In genomic region chr1:241423541-241424479, GRCh38 we compare ENCODE assay signal across 8 cellular contexts.
DNase-seq lines count a peak whose midpoint lies in the region; ATAC-seq and TF ChIP-seq lines count a peak whose summit lies in the region.

No MANE protein-coding gene starts in this region.

- H3K27me3 Mint-ChIP-seq in brain: peaks cover 48% of the 10 kb centered on the region

- H3K4me3 ChIP-seq in BLaER1: peak overlapping the region; percentile 73

- 0 out of 2 replicates have a peak, but pooled peaks cover 4% of the 10 kb centered on the region for H3K4me1 ChIP-seq in BLaER1

- H3K36me3 ChIP-seq in BLaER1: no peaks in the 10 kb centered on the region

- H3K36me3 Mint-ChIP-seq in brain: no peaks in the 10 kb centered on the region

- ATAC-seq in GM18858 (IDR thresholded peaks at IDR 0.05; ENCODE audit: unreplicated experiment) (peak; percentile 93), HG02973 (IDR thresholded peaks at IDR 0.05; ENCODE audit: unreplicated experiment) (peak; percentile 91)

- peaks cover 22% of the 10 kb centered on the region; the same call in 1 of the 2 replicates for H3K27me3 ChIP-seq in BLaER1

- H3K4me2 ChIP-seq in BLaER1: peak overlapping the region; percentile 87

- H4K20me1 ChIP-seq in BLaER1: no peaks in the 10 kb centered on the region

- TF ChIP-seq CTCF in brain (conservative IDR thresholded peaks at IDR 0.05): peak; percentile 27 to 43

- peak overlapping the region; percentile 82 to 88 (median 85) for H3K4me3 Mint-ChIP-seq in brain

- H3K9me3 Mint-ChIP-seq in brain: peaks cover 4 to 24% (median 19%) of the 10 kb centered on the region in 5 experiments

- DNase-seq in NCI-H524 treated with DMSO at 0.1 percent for 48 hours (lab: John Stamatoyannopoulos, UW) (peak; percentile 52), iris pigment epithelial cell (ENCODE audit: low read depth) (peak; percentile 24), amniotic stem cell (lab: John Stamatoyannopoulos, UW) (no peak)
- peak; percentile 5 for DNase-seq in stimulated activated CD4-positive, alpha-beta T cell treated with anti-CD3 and anti-CD28 coated beads, Interleukin-4, amount 100 ng/mL, for 1 hour

- peaks cover 12% of the 10 kb centered on the region for H3K4me1 Mint-ChIP-seq in brain

- H3K27ac ChIP-seq in BLaER1: 0 out of 2 replicates have a peak overlapping the region, but pooled peaks have one; percentile 19

- H3K9ac ChIP-seq in BLaER1: peak overlapping the region; percentile 61

- H3K9me3 ChIP-seq in BLaER1: no peaks in the 10 kb centered on the region

- peak overlapping the region in 2 of 5 experiments; percentile 34 to 80 for H3K27ac Mint-ChIP-seq in brain
